Comparison of ENCODE assay signal across 19 cellular contexts in the genomic region with DNA sequence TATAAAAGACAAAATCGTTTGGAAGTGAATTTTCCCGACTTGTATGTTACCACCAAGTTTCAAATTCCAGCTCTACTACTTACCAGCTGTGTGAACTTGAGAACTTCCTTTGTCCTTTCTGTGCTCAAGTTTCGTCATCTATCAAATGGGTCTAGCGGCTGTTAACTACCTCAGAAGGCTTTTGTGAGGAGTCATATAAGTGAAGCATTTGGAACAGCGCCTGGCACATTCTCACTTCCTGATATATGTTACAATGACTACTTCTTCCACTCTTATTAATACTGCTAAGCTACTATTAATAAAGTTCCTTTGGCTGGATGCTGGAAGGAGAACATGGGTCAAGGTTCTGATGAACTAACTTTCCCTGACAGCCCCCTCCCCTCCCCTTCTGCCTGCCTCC.
A peak's percentile ranks its signal among the peaks of the same experiment; 100 is the strongest.
DNase-seq lines count a peak whose midpoint lies in the region; ATAC-seq and TF ChIP-seq lines count a peak whose summit lies in the region.
"Had no signal": no experiment of that assay in that cellular context is flagged by ENCODE, and none has a peak within 500 bp of the region (broad histone marks: within the 10 kb centered on the region; RNA-seq: fewer than 3 reads in every experiment).

No MANE protein-coding gene starts in this region.

- TF ChIP-seq CTCF in HEK293 (tag by site-specific recombination; IDR thresholded peaks at IDR 0.05) (no peak), PC-3 (conservative IDR thresholded peaks at IDR 0.05; ENCODE audit: low read depth, low read length) (no peak), fibroblast of mammary gland (conservative IDR thresholded peaks at IDR 0.05; ENCODE audit: control insufficient read depth, insufficient read depth, low read depth, low read length) (no peak), brain microvascular endothelial cell (IDR thresholded peaks at IDR 0.05; ENCODE audit: low read depth, low read length, missing control alignments) (no peak)

- H3K27ac ChIP-seq in HEK293 (ENCODE audit: extremely low read depth, low read depth, low read length) (no peak overlapping the region), PC-3 (ENCODE audit: low read length) (no peak overlapping the region), brain microvascular endothelial cell (no peak overlapping the region)
- H3K27ac ChIP-seq: foreskin keratinocyte, right atrium auricular region, VCaP had no signal

- BruUV-seq in PC-3 (replicated peaks; lab: Mats Ljungman, UMichigan), result no TSS peak

- H2AFZ ChIP-seq in PC-3 (ENCODE audit: low read length), result no peak overlapping the region

- H3K79me2 ChIP-seq in PC-3 (ENCODE audit: low read length), result no peaks in the 10 kb centered on the region

- DNase-seq in PC-3, result peak; percentile 39
- DNase-seq in fibroblast of mammary gland (ENCODE audit: low read depth), result peak; percentile 90
- peak; percentile 47 for DNase-seq in superior temporal gyrus (ENCODE audit: extremely low spot score)
- DNase-seq in brain microvascular endothelial cell, result no peak
- no peak for DNase-seq in epidermal melanocyte (ENCODE audit: insufficient read length, low spot score)
- DNase-seq: aorta; C1 segment of cervical spinal cord; H9; naive thymus-derived CD8-positive, alpha-beta T cell; NCI-H1436 treated with DMSO at 0.1 percent for 48 hours; NCI-H446 treated with DMSO at 0.1 percent for 48 hours; stimulated activated CD4-positive, alpha-beta T cell treated with anti-CD3 and anti-CD28 coated beads, Interleukin-2, amount 100 ng/mL, for 24 hours; stimulated activated CD8-positive, alpha-beta memory T cell treated with anti-CD3 and anti-CD28 coated beads, Interleukin-4, amount 100 ng/mL, for 48 hours; upper lobe of left lung had no signal

- H3K9me3 ChIP-seq in HEK293 (ENCODE audit: control insufficient read depth, insufficient read depth, low read depth, low read length) (no peaks in the 10 kb centered on the region), PC-3 (ENCODE audit: low read length) (no peaks in the 10 kb centered on the region)
- H3K9me3 ChIP-seq: right atrium auricular region, upper lobe of left lung had no signal

- intact Hi-C loops in PC-3 (cut with micrococcal nuclease), result no loop called here

- no peak overlapping the region for H3K4me3 ChIP-seq in HEK293 (ENCODE audit: low read depth, low read length)
- no peak overlapping the region for H3K4me3 ChIP-seq in PC-3 (ENCODE audit: low read length)
- H3K4me3 ChIP-seq in fibroblast of mammary gland (ENCODE audit: control insufficient read depth, low read depth, low read length), result no peak overlapping the region
- H3K4me3 ChIP-seq in brain microvascular endothelial cell (ENCODE audit: low read depth, low read length), result no peak overlapping the region
- H3K4me3 ChIP-seq: right atrium auricular region, upper lobe of left lung had no signal

- no peaks in the 10 kb centered on the region for H3K27me3 ChIP-seq in PC-3 (ENCODE audit: low read length)
- no peaks in the 10 kb centered on the region for H3K27me3 ChIP-seq in brain microvascular endothelial cell (replicated peaks)
- H3K27me3 ChIP-seq: foreskin keratinocyte, right atrium auricular region, upper lobe of left lung had no signal

- H3F3A ChIP-seq in PC-3 (ENCODE audit: low read length, unreplicated experiment), result no peaks in the 10 kb centered on the region

- H3K4me2 ChIP-seq in PC-3 (ENCODE audit: low read length), result no peak overlapping the region

- POLR2A ChIA-PET in HEK293 (lab: Yijun Ruan, JAX), result no interaction called here
- POLR2A ChIA-PET in PC-3 (lab: Charles Lee; ENCODE audit: unreplicated experiment), result no interaction called here

- CTCF ChIA-PET in HEK293 (lab: Yijun Ruan, JAX), result interaction anchor here (0.6 kb wide), 1 partner anchor 17 kb away, joined by 7 read pairs; no protein-coding TSS in a partner anchor
- CTCF ChIA-PET in PC-3 (lab: Charles Lee), result no interaction called here

- in situ Hi-C loops in brain microvascular endothelial cell (cut with HindIII; ENCODE audit: low pct_ligation_motif_present, low sequenced_read_pairs), result no loop called here

- ATAC-seq in PC-3 (no peak), GM21381 (IDR thresholded peaks at IDR 0.05; ENCODE audit: unreplicated experiment) (no peak)
- ATAC-seq: foreskin keratinocyte; naive thymus-derived CD8-positive, alpha-beta T cell had no signal

- H3K36me3 ChIP-seq in HEK293 (ENCODE audit: control insufficient read depth in 2 of 2, insufficient read depth in 1 of 2, low read length in 2 of 2), result no peaks in the 10 kb centered on the region
- no peaks in the 10 kb centered on the region for H3K36me3 ChIP-seq in PC-3 (ENCODE audit: low read depth, low read length)
- no peaks in the 10 kb centered on the region for H3K36me3 ChIP-seq in brain microvascular endothelial cell (replicated peaks)
- H3K36me3 ChIP-seq: right atrium auricular region, upper lobe of left lung had no signal

- H3K4me1 ChIP-seq in HEK293 (ENCODE audit: control insufficient read depth, insufficient read depth, low read length) (peaks cover 29% of the 10 kb centered on the region), PC-3 (ENCODE audit: insufficient read depth, low read length) (no peaks in the 10 kb centered on the region)
- H3K4me1 ChIP-seq: foreskin keratinocyte had no signal

- H3K9me2 ChIP-seq in PC-3 (replicated peaks; ENCODE audit: low read length), result no peaks in the 10 kb centered on the region

- no peak overlapping the region for H3K9ac ChIP-seq in PC-3 (ENCODE audit: low read length)

- H4K20me1 ChIP-seq in PC-3 (ENCODE audit: low read length), result no peaks in the 10 kb centered on the region

TF ChIP-seq in HEK293, 187 proteins besides CTCF, POLR2A, EP300 and RAD21:
- no peak for TF ChIP-seq KLF16 (tag by site-specific recombination; IDR thresholded peaks at IDR 0.05)
- no peak for TF ChIP-seq ZIC2 (tag by site-specific recombination; IDR thresholded peaks at IDR 0.05)
- TF ChIP-seq OSR2 (tag by site-specific recombination; IDR thresholded peaks at IDR 0.05), result 0 out of 2 replicates have a peak, but pooled peaks have one; percentile 29
- TF ChIP-seq MYNN (tag by site-specific recombination; IDR thresholded peaks at IDR 0.05; ENCODE audit: borderline replicate concordance), result no peak
- no peak for TF ChIP-seq ZNF184 (tag by site-specific recombination; IDR thresholded peaks at IDR 0.05)
- no peak for TF ChIP-seq ZNF248 (tag by site-specific recombination; IDR thresholded peaks at IDR 0.05)

Comparison
In these comparisons a context has a peak if more than half of its experiments do, and no peak if none do; other contexts are left out.
1. DNase-seq: peak in PC-3 (single experiment), fibroblast of mammary gland (single experiment) and superior temporal gyrus (single experiment); none in brain microvascular endothelial cell (single experiment) and epidermal melanocyte (single experiment).